In the genomic region with DNA sequence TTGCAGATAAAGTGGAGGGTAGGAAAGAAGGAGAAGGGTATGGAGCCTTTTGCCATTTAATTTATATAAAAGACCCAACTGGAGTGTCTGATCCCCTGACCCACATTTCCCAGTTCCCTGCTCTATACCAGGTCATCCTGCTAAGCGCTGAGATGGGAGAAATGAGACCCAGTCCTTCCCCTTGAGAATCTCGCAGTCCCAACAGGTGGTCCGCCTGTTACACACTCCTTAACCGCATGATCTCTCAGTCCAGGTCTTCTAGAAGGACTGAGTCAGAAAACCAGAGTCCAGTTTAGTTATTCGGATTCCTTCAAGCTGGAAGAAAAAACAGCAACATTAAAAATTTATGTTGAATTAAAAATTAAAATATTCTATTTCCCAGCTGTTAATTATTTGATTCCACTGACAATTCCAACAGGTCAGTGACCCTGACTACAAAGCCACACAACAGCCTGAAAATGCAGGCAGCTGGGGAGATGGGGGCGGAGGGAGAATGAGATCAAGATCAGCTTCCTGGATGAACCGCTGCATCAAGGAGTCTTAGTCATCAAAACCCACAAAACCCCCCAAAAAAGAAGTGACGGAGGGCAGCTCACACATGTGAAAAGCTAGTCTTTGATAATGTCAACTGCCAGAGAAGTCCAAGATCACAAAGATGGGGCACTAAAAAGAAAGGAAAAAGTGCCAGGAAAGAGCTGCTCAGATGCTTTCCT, we compare ENCODE assay signal across 16 cellular contexts. TPM values are rescaled to one million over a fixed set of nuclear protein-coding genes. Genes with fewer than 3 reads are reported as not detected.
DNase-seq lines count a peak whose midpoint lies in the region; ATAC-seq and TF ChIP-seq lines count a peak whose summit lies in the region.
"Had no signal": no experiment of that assay in that cellular context is flagged by ENCODE, and none has a peak within 500 bp of the region (broad histone marks: within the 10 kb centered on the region; RNA-seq: fewer than 3 reads in every experiment).

No MANE protein-coding gene starts in this region.

- POLR2A ChIA-PET in activated CD4-positive, alpha-beta memory T cell treated with anti-CD3 and anti-CD28 coated beads for 36 hours (lab: Charles Lee) = no interaction called here

- H3K36me3 ChIP-seq in DND-41 (ENCODE audit: insufficient read depth, low read length) (no peaks in the 10 kb centered on the region), right atrium auricular region (no peaks in the 10 kb centered on the region)

- no peak overlapping the region for H3K27ac Mint-ChIP-seq in activated CD4-positive, alpha-beta memory T cell treated with anti-CD3 and anti-CD28 coated beads for 36 hours
- H3K27ac Mint-ChIP-seq: CD14-positive monocyte had no signal

- H3K36me3 Mint-ChIP-seq in activated CD4-positive, alpha-beta memory T cell treated with anti-CD3 and anti-CD28 coated beads for 36 hours = no peaks in the 10 kb centered on the region

- no peak overlapping the region for H2AFZ ChIP-seq in DND-41 (ENCODE audit: low read depth, low read length)

- TF ChIP-seq CTCF in DND-41 (IDR thresholded peaks at IDR 0.05; ENCODE audit: borderline replicate concordance, extremely low read depth, low read length, poor library complexity, severe bottlenecking) (no peak), GM20000 (IDR thresholded peaks at IDR 0.05; ENCODE audit: extremely low read depth, missing control alignments) (no peak), right atrium auricular region (IDR thresholded peaks at IDR 0.05) (no peak)

- peaks cover 8% of the 10 kb centered on the region for H3K27me3 ChIP-seq in DND-41 (ENCODE audit: insufficient read depth, low read length, poor library complexity)
- no peaks in the 10 kb centered on the region for H3K27me3 ChIP-seq in right atrium auricular region

- ATAC-seq in DND-41 (ENCODE audit: insufficient read depth, low read depth) (peak; percentile 92), HG03457 (IDR thresholded peaks at IDR 0.05; ENCODE audit: unreplicated experiment) (no peak)
- ATAC-seq: left lobe of liver had no signal

- H3K4me1 ChIP-seq in DND-41 (ENCODE audit: insufficient read depth, low read length) (peaks cover 12% of the 10 kb centered on the region), right atrium auricular region (peaks cover 0 to 31% of the 10 kb centered on the region in 2 donors)

- H3K79me2 ChIP-seq in DND-41 (ENCODE audit: insufficient read depth, low read length) = no peaks in the 10 kb centered on the region

- DNase-seq in DND-41 = peak; percentile 64
- peak; percentile 40 for DNase-seq in GM20000 (ENCODE audit: low spot score)
- peak; percentile 49 for DNase-seq in activated CD4-positive, alpha-beta memory T cell treated with anti-CD3 and anti-CD28 coated beads for 36 hours
- DNase-seq in myocyte (ENCODE audit: low read depth) = peak; percentile 17
- DNase-seq in activated effector memory CD4-positive, alpha-beta T cell treated with anti-CD3 and anti-CD28 coated beads, Interleukin-2, amount 50 U/mL, for 16 hours = no peak
- DNase-seq in right atrium auricular region (ENCODE audit: low spot score) = no peak
- DNase-seq in NOMO-1 treated with DMSO at 0.1 percent for 48 hours (lab: John Stamatoyannopoulos, UW; ENCODE audit: unreplicated experiment) = no peak
- DNase-seq: effector memory CD4-positive, alpha-beta T cell; glutamatergic neuron; NCI-H1105; NCI-H524 treated with DMSO at 0.1 percent for 48 hours; Right ventricle myocardium superior had no signal

- CTCF ChIA-PET in activated CD4-positive, alpha-beta memory T cell treated with anti-CD3 and anti-CD28 coated beads for 36 hours (lab: Charles Lee) = interaction anchor here (1.0 to 2.3 kb wide), 3 partner anchors 10 to 136 kb away, joined by 3 to 9 read pairs (median 3); no protein-coding TSS in a partner anchor

- H3K4me3 ChIP-seq in DND-41 (ENCODE audit: low read depth in 1 of 2, low read length in 2 of 2) (no peak overlapping the region), right atrium auricular region (no peak overlapping the region)

- no peaks in the 10 kb centered on the region for H4K20me1 ChIP-seq in DND-41 (ENCODE audit: insufficient read depth, low read length)

- no peak overlapping the region for H3K27ac ChIP-seq in DND-41 (ENCODE audit: low read length)
- no peak overlapping the region for H3K27ac ChIP-seq in right atrium auricular region

- H3K9me3 Mint-ChIP-seq in activated CD4-positive, alpha-beta memory T cell treated with anti-CD3 and anti-CD28 coated beads for 36 hours = no peaks in the 10 kb centered on the region

- peaks cover 9% of the 10 kb centered on the region for H3K4me1 Mint-ChIP-seq in activated CD4-positive, alpha-beta memory T cell treated with anti-CD3 and anti-CD28 coated beads for 36 hours (ENCODE audit: low read depth)

- H3K4me2 ChIP-seq in DND-41 (ENCODE audit: insufficient read depth, low read length) = no peak overlapping the region; the same call in 1 of the 2 replicates

- no peak overlapping the region for H3K9ac ChIP-seq in DND-41 (ENCODE audit: low read depth, low read length)

- H3K27me3 Mint-ChIP-seq in activated CD4-positive, alpha-beta memory T cell treated with anti-CD3 and anti-CD28 coated beads for 36 hours = peaks cover 38% of the 10 kb centered on the region

- H3K4me3 Mint-ChIP-seq in activated CD4-positive, alpha-beta memory T cell treated with anti-CD3 and anti-CD28 coated beads for 36 hours = no peak overlapping the region
- H3K4me3 Mint-ChIP-seq: CD14-positive monocyte had no signal

- H3K9me3 ChIP-seq in DND-41 (ENCODE audit: insufficient read depth, low read length, severe bottlenecking) (no peaks in the 10 kb centered on the region), right atrium auricular region (no peaks in the 10 kb centered on the region)

- intact Hi-C loops in activated CD4-positive, alpha-beta memory T cell treated with anti-CD3 and anti-CD28 coated beads for 36 hours (cut with micrococcal nuclease) = no loop called here

RNA-seq across cellular contexts. Expression of gene GGTA1, which starts 44.0 kb away (rescaled TPM):
- not detected for total RNA-seq in activated CD4-positive, alpha-beta memory T cell treated with anti-CD3 and anti-CD28 coated beads for 36 hours
- total RNA-seq in myocyte = not detected in 2 replicates
- polyA plus RNA-seq in myocyte (2012) = not detected
- total RNA-seq in right atrium auricular region = 10 to 100 TPM; 11.6 to 15.2 TPM
- polyA plus RNA-seq: neural cell had no signal

Comparison
In these comparisons a context has a peak if more than half of its experiments do, and no peak if none do; other contexts are left out.
1. DNase-seq: peak in DND-41 (single experiment), GM20000 (single experiment), activated CD4-positive, alpha-beta memory T cell treated with anti-CD3 and anti-CD28 coated beads for 36 hours (single experiment) and myocyte (single experiment); none in activated effector memory CD4-positive, alpha-beta T cell treated with anti-CD3 and anti-CD28 coated beads, Interleukin-2, amount 50 U/mL, for 16 hours (single experiment), right atrium auricular region (single experiment) and NOMO-1 treated with DMSO at 0.1 percent for 48 hours (single experiment).
2. RNA of gene GGTA1, which starts 44.0 kb away (total RNA-seq): 11.6 to 15.2 TPM in right atrium auricular region; not detected in activated CD4-positive, alpha-beta memory T cell treated with anti-CD3 and anti-CD28 coated beads for 36 hours and not detected in myocyte; every median in the first group is over 10 times any median in the second.